In genomic region chr6:167152858-167153257, GRCh38 we compare ENCODE assay signal across 10 cellular contexts. TPM values are rescaled to one million over a fixed set of nuclear protein-coding genes. Genes with fewer than 3 reads are reported as not detected.
A peak's percentile ranks its signal among the peaks of the same experiment; 100 is the strongest.
DNase-seq lines count a peak whose midpoint lies in the region; ATAC-seq lines count a peak whose summit lies in the region.
"Had no signal": no experiment of that assay in that cellular context is flagged by ENCODE, and none has a peak within 500 bp of the region (broad histone marks: within the 10 kb centered on the region; RNA-seq: fewer than 3 reads in every experiment).

No MANE protein-coding gene starts in this region.

- H3K27ac Mint-ChIP-seq in CD4-positive, alpha-beta memory T cell = peak overlapping the region in 4 of 7 donors; percentile 1 to 83 (median 44)
- H3K27ac Mint-ChIP-seq: progenitor cell of endocrine pancreas had no signal

- H3K36me3 ChIP-seq in CD4-positive, alpha-beta memory T cell (ENCODE audit: insufficient read depth, low read length) = no peaks in the 10 kb centered on the region
- no peaks in the 10 kb centered on the region for H3K36me3 ChIP-seq in SJSA1

- peaks cover 4% of the 10 kb centered on the region for H3K4me1 ChIP-seq in CD4-positive, alpha-beta memory T cell (ENCODE audit: insufficient read depth, low read length)
- H3K4me1 ChIP-seq in SJSA1 (replicated peaks) = no peaks in the 10 kb centered on the region

- no peaks in the 10 kb centered on the region for H3K9me3 ChIP-seq in CD4-positive, alpha-beta memory T cell (ENCODE audit: control insufficient read depth in 1 of 2, low read length in 2 of 2)
- H3K9me3 ChIP-seq in SJSA1 (replicated peaks) = no peaks in the 10 kb centered on the region

- no peaks in the 10 kb centered on the region for H3K27me3 Mint-ChIP-seq in CD4-positive, alpha-beta memory T cell

- no peaks in the 10 kb centered on the region for H3K36me3 Mint-ChIP-seq in CD4-positive, alpha-beta memory T cell

- ATAC-seq in GM19043 (IDR thresholded peaks at IDR 0.05; ENCODE audit: low read depth, unreplicated experiment) = peak; percentile 35
- peak; percentile 38 for ATAC-seq in HG02973 (IDR thresholded peaks at IDR 0.05; ENCODE audit: unreplicated experiment)

- peak in 1 of 5 donors; percentile 39 for DNase-seq in CD4-positive, alpha-beta memory T cell
- no peak for DNase-seq in SJSA1 (ENCODE audit: low read depth in 1 of 2, low spot score in 2 of 2)
- DNase-seq in NCI-H345 (lab: John Stamatoyannopoulos, UW) = no peak
- no peak for DNase-seq in NCI-H82 (lab: John Stamatoyannopoulos, UW)
- DNase-seq in retina = no peak
- no peak for DNase-seq in NCI-H226

- intact Hi-C loops in CD4-positive, alpha-beta memory T cell (cut with micrococcal nuclease) = no loop called here

- CTCF ChIA-PET in CD4-positive, alpha-beta memory T cell (lab: Charles Lee; ENCODE audit: partially characterized antibody) = interaction anchor here (1.8 kb wide), 1 partner anchor 378 kb away, joined by 5 read pairs; no protein-coding TSS in a partner anchor

- POLR2A ChIA-PET in CD4-positive, alpha-beta memory T cell (lab: Charles Lee; ENCODE audit: partially characterized antibody) = no interaction called here

- H3K9me3 Mint-ChIP-seq in CD4-positive, alpha-beta memory T cell = no peaks in the 10 kb centered on the region

- H3K4me1 Mint-ChIP-seq in CD4-positive, alpha-beta memory T cell = peaks cover 7 to 22% (median 10%) of the 10 kb centered on the region in 4 donors

- H3K4me3 ChIP-seq in CD4-positive, alpha-beta memory T cell (ENCODE audit: low read length in 2 of 2) = peak overlapping the region in 1 of 2 donors; percentile 20
- peak overlapping the region; percentile 24; the same call in 1 of the 2 replicates for H3K4me3 ChIP-seq in SJSA1

- H3K4me3 Mint-ChIP-seq in CD4-positive, alpha-beta memory T cell = peak overlapping the region; percentile 55 to 81 (median 70)

- H3K27me3 ChIP-seq in CD4-positive, alpha-beta memory T cell (ENCODE audit: insufficient read depth, low read length) = no peaks in the 10 kb centered on the region
- H3K27me3 ChIP-seq in SJSA1 (replicated peaks) = no peaks in the 10 kb centered on the region

- no peak overlapping the region for H3K27ac ChIP-seq in CD4-positive, alpha-beta memory T cell (ENCODE audit: low read depth, low read length)
- H3K27ac ChIP-seq in SJSA1 = peak overlapping the region; percentile 41
- H3K27ac ChIP-seq: C4-2B had no signal

RNA-seq across cellular contexts. Expression of gene GPR31, which starts 4.9 kb away (rescaled TPM):
- not detected for total RNA-seq in CD4-positive, alpha-beta memory T cell
- polyA plus RNA-seq in CD4-positive, alpha-beta memory T cell = not detected
- total RNA-seq in SJSA1 (2014; rRNA removed; shearing (Covaris generic)) = not detected in 2 replicates
- total RNA-seq: progenitor cell of endocrine pancreas had no signal

RNA-seq across cellular contexts. Expression of gene CCR6, which starts 30.0 kb away (rescaled TPM):
- 10 to 100 TPM; 21.7 to 23.7 TPM for total RNA-seq in CD4-positive, alpha-beta memory T cell
- polyA plus RNA-seq in CD4-positive, alpha-beta memory T cell = 100 to 1,000 TPM in 1 of 2 donors, 10 to 100 TPM in 1; 98.7 to 124 TPM
- total RNA-seq in SJSA1 (2014; rRNA removed; shearing (Covaris generic)) = not detected in 2 replicates
- total RNA-seq: progenitor cell of endocrine pancreas had no signal

Comparison
In these comparisons a context has a peak if more than half of its experiments do, and no peak if none do; other contexts are left out.
1. RNA of gene CCR6, which starts 30.0 kb away (total RNA-seq): 21.7 to 23.7 TPM in CD4-positive, alpha-beta memory T cell; not detected in SJSA1; every median in the first group is over 10 times any median in the second.